Comparison of ENCODE assay signal across 16 cellular contexts in the genomic region with DNA sequence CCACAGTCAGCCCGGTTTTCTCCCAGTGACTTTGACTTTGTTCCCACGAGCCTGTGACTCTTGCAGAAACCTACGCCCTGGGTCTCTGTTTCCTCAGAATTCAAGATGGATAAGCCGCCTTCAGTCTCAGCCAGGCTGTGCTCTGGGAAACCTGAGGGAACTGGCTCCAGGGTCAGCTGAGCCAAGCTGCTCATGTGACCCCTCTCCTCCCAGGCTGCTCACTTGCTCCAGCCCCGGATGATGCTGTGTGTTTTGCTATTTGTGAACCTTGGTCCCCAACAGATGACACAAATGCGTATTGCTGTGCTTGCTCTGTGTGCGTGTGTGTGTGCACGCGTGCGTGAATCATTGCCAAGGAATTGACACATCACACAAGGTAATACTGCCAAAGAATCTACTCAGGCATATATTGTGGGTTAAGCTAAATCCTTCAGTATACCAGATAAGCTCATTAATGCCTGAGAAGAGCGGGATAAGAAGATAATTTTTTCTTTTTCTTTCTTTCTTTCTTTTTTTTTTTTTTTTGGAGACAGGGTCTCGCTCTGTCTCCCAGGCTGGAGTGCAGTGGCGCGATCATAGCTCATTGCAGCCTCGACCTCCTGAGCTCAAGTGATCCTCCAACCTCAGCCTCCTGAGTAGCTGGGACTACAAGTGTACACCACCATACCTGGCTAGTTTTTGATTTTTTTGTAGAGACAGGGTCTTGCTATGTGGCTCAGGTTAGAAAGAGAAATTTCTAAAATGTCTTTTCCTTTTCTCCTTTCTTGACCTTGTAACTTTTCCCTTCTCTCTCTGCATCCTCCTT. TPM values are rescaled to one million over a fixed set of nuclear protein-coding genes. Genes with fewer than 3 reads are reported as not detected.
DNase-seq lines count a peak whose midpoint lies in the region; ATAC-seq and TF ChIP-seq lines count a peak whose summit lies in the region.
"Had no signal": no experiment of that assay in that cellular context is flagged by ENCODE, and none has a peak within 500 bp of the region (broad histone marks: within the 10 kb centered on the region; RNA-seq: fewer than 3 reads in every experiment).

No MANE protein-coding gene starts in this region.

- H3K36me3 ChIP-seq in SJSA1 (no peaks in the 10 kb centered on the region), trophoblast cell (ENCODE audit: control insufficient read depth in 1 of 2, insufficient read depth in 2 of 2, low read length in 2 of 2) (peaks cover 0 to 7% of the 10 kb centered on the region in 2 experiments)
- H3K36me3 ChIP-seq: breast epithelium, esophagus squamous epithelium, neutrophil had no signal

- H4K12ac ChIP-seq in trophoblast cell (ENCODE audit: low read depth, low read length), result no peak overlapping the region

- H4K8ac ChIP-seq in trophoblast cell (ENCODE audit: low read depth, low read length), result no peak overlapping the region

- H3K23ac ChIP-seq in trophoblast cell (ENCODE audit: low read length), result no peak overlapping the region

- TF ChIP-seq CTCF in fibroblast of mammary gland (conservative IDR thresholded peaks at IDR 0.05; ENCODE audit: control insufficient read depth, insufficient read depth, low read depth, low read length), result no peak

- peak overlapping the region; percentile 15 for H2BK120ac ChIP-seq in trophoblast cell (ENCODE audit: insufficient read depth, low read length, poor library complexity)

- WGBS in trophoblast cell (ENCODE audit: extremely low coverage, insufficient coverage, insufficient read length), result no CpG with 5 or more reads among the region's 15 CpGs

- peaks cover 26% of the 10 kb centered on the region for H3K4me1 ChIP-seq in SJSA1 (replicated peaks)
- peaks cover 4 to 5% of the 10 kb centered on the region in 2 experiments for H3K4me1 ChIP-seq in trophoblast cell (ENCODE audit: control insufficient read depth in 1 of 2, insufficient read depth in 2 of 2, low read length in 2 of 2)
- H3K4me1 ChIP-seq: breast epithelium, esophagus squamous epithelium had no signal

- H2AFZ ChIP-seq in trophoblast cell (ENCODE audit: insufficient read depth, low read length, poor library complexity), result no peak overlapping the region

- no peak overlapping the region for H3K4ac ChIP-seq in trophoblast cell (ENCODE audit: low read depth, low read length)

- H3K27ac ChIP-seq in SJSA1 (peak overlapping the region; percentile 87), trophoblast cell (ENCODE audit: low read depth, low read length) (no peak overlapping the region)
- H3K27ac ChIP-seq: breast epithelium, esophagus squamous epithelium, neutrophil, RWPE1 had no signal

- peaks cover 2% of the 10 kb centered on the region for H3K79me1 ChIP-seq in trophoblast cell (ENCODE audit: low read length)

- H3K18ac ChIP-seq in trophoblast cell (ENCODE audit: low read length), result no peak overlapping the region

- H3K9me3 ChIP-seq in SJSA1 (replicated peaks) (no peaks in the 10 kb centered on the region), trophoblast cell (ENCODE audit: insufficient read depth, low read depth, low read length) (no peaks in the 10 kb centered on the region)
- H3K9me3 ChIP-seq: breast epithelium, esophagus squamous epithelium, neutrophil had no signal

- no peak overlapping the region for H3K9ac ChIP-seq in trophoblast cell (ENCODE audit: low read length)

- H3K4me2 ChIP-seq in trophoblast cell (ENCODE audit: low read length), result no peak overlapping the region

- no peak for ATAC-seq in HG03280 (IDR thresholded peaks at IDR 0.05; ENCODE audit: unreplicated experiment)
- ATAC-seq in GM21717 (IDR thresholded peaks at IDR 0.05; ENCODE audit: unreplicated experiment), result no peak
- no peak for ATAC-seq in HG02840 (IDR thresholded peaks at IDR 0.05; ENCODE audit: low FRiP score, unreplicated experiment)

- no peak overlapping the region for H3K14ac ChIP-seq in trophoblast cell (ENCODE audit: low read length)

- H4K91ac ChIP-seq in trophoblast cell (ENCODE audit: low read depth, low read length), result peak overlapping the region; percentile 39

- H2BK12ac ChIP-seq in trophoblast cell (ENCODE audit: low read length), result no peak overlapping the region

- H3K4me3 ChIP-seq in SJSA1 (no peak overlapping the region), fibroblast of mammary gland (ENCODE audit: control insufficient read depth, low read depth, low read length) (no peak overlapping the region), trophoblast cell (ENCODE audit: low read depth, low read length) (no peak overlapping the region)
- H3K4me3 ChIP-seq: breast epithelium, esophagus squamous epithelium had no signal

- H3K79me2 ChIP-seq in trophoblast cell (ENCODE audit: control insufficient read depth, insufficient read depth, low read length, poor library complexity), result no peaks in the 10 kb centered on the region

- no peak overlapping the region for H2AK5ac ChIP-seq in trophoblast cell (ENCODE audit: low read length)

- H3K27me3 ChIP-seq in SJSA1 (replicated peaks) (no peaks in the 10 kb centered on the region), trophoblast cell (ENCODE audit: insufficient read depth, low read length) (no peaks in the 10 kb centered on the region)
- H3K27me3 ChIP-seq: breast epithelium had no signal

- DNase-seq in ELF-1 (ENCODE audit: low read depth, low spot score), result peak; percentile 27
- DNase-seq in SJSA1 (ENCODE audit: low read depth in 1 of 2, low spot score in 2 of 2), result peak in 1 of 2 experiments; percentile 6
- peak; percentile 51 for DNase-seq in fibroblast of mammary gland (ENCODE audit: low read depth)
- DNase-seq in trophoblast cell, result peak in 1 of 2 donors; percentile 19
- DNase-seq in activated naive CD4-positive, alpha-beta T cell treated with Interleukin-2 at 50 U/mL for 16 hours, result no peak
- DNase-seq: activated T-cell treated with anti-CD3 and anti-CD28 coated beads, Interleukin-2, amount 50 U/mL, for 1 hour; esophagus squamous epithelium; MM.1S; NCI-H345; stimulated activated CD4-positive, alpha-beta T cell treated with anti-CD3 and anti-CD28 coated beads, Interleukin-2, amount 100 ng/mL, for 24 hours had no signal

- H2BK5ac ChIP-seq in trophoblast cell (ENCODE audit: low read depth, low read length, poor library complexity), result no peak overlapping the region

RNA-seq across cellular contexts. Expression of gene UMPS, which starts 29.2 kb away (rescaled TPM):
- 31.8 and 42.2 TPM in 2 replicates for total RNA-seq in SJSA1 (2014; rRNA removed; shearing (Covaris generic))
- 23.2 and 23.9 TPM in 2 replicates for polyA plus RNA-seq in trophoblast cell (2013)
